10 cellular contexts compared by ENCODE assay signal in the genomic region with DNA sequence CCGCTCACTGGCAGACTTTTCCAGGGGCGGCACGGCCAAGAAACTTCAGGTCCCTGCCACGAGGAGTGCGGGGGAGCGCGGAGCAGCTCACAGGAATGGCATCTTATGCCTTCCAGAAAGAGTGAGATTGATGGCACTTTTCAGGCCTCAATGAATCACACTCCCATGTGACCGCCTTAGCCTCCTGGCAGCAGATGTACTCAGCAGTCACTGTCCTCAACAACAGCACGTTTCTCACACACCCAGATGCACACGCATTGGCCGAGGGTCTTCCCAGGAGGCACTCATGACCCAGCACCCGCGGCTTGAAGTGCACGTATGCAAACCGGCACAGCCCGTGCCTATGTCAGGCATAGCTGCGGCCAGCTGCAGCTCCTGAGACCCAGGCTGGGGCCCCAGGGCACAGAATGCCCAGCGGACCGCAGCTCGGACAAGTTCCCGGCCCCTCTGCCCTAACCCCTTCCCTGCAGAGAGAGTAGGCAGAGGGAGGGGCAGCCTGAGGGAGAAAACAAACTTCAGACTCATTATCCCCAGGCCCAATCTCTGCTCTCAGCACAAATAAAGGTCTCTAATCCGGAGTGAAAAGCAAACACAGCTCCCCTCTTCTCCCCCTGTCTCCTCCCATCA. TPM values are rescaled to one million over a fixed set of nuclear protein-coding genes. Genes with fewer than 3 reads are reported as not detected.
DNase-seq lines count a peak whose midpoint lies in the region; ATAC-seq, FAIRE-seq and TF ChIP-seq lines count a peak whose summit lies in the region.
"Had no signal": no experiment of that assay in that cellular context is flagged by ENCODE, and none has a peak within 500 bp of the region (broad histone marks: within the 10 kb centered on the region; RNA-seq: fewer than 3 reads in every experiment).

No MANE protein-coding gene starts in this region.

- no peak overlapping the region for H3K4me3 ChIP-seq in AG09309 (ENCODE audit: control insufficient read depth, low read depth, low read length)
- H3K4me3 ChIP-seq in bronchial epithelial cell (ENCODE audit: low read depth, low read length), result no peak overlapping the region
- H3K4me3 ChIP-seq in muscle layer of colon (ENCODE audit: low read depth in 1 of 2, low read length in 2 of 2), result peak overlapping the region in 1 of 2 donors; percentile 11
- H3K4me3 ChIP-seq in kidney (ENCODE audit: low read length in 2 of 2), result no peak overlapping the region
- H3K4me3 ChIP-seq: heart right ventricle, K562 had no signal

- no peak for TF ChIP-seq RAD21 in Ishikawa (IDR thresholded peaks at IDR 0.05; ENCODE audit: low read depth)

- TF ChIP-seq CTCF in AG09309 (IDR thresholded peaks at IDR 0.05; ENCODE audit: control insufficient read depth, insufficient read depth, low read depth, low read length, missing control alignments) (peak; percentile 15), bronchial epithelial cell (IDR thresholded peaks at IDR 0.05; ENCODE audit: insufficient read depth, low read length, severe bottlenecking) (no peak), kidney (IDR thresholded peaks at IDR 0.05; ENCODE audit: borderline replicate concordance, extremely low read depth, insufficient read depth) (no peak)

- peak; percentile 64 for DNase-seq in AG09309 (ENCODE audit: low read depth)
- DNase-seq in bronchial epithelial cell (ENCODE audit: low read depth), result peak; percentile 52
- no peak for DNase-seq in kidney
- no peak for DNase-seq in NCI-H2196 treated with DMSO at 0.1 percent for 48 hours (lab: John Stamatoyannopoulos, UW; ENCODE audit: unreplicated experiment)
- DNase-seq in COR-L47 (lab: John Stamatoyannopoulos, UW), result no peak
- DNase-seq: heart right ventricle had no signal

- H3K27me3 ChIP-seq in bronchial epithelial cell (ENCODE audit: control insufficient read depth, insufficient read depth, low read length), result no peaks in the 10 kb centered on the region
- H3K27me3 ChIP-seq in muscle layer of colon (ENCODE audit: control insufficient read depth in 1 of 2, insufficient read depth in 2 of 2, low read length in 2 of 2), result no peaks in the 10 kb centered on the region

- intact Hi-C loops in kidney (cut with DNase I), result no loop called here

- FAIRE-seq in bronchial epithelial cell (lab: Jason Lieb, UNC) (no peak), kidney (lab: Jason Lieb, UNC) (no peak)
- FAIRE-seq: K562 had no signal

- H3K4me1 ChIP-seq in muscle layer of colon (ENCODE audit: insufficient read depth, low read length) (peaks cover 49% of the 10 kb centered on the region), kidney (ENCODE audit: control insufficient read depth in 1 of 2, insufficient read depth in 1 of 2, low read depth in 1 of 2, low read length in 2 of 2) (peaks cover 0 to 7% of the 10 kb centered on the region in 2 donors)
- H3K4me1 ChIP-seq: heart right ventricle had no signal

- H3K9ac ChIP-seq in muscle layer of colon (ENCODE audit: low read length) (no peak overlapping the region), kidney (ENCODE audit: low read length in 2 of 2) (no peak overlapping the region)

- no peak for ATAC-seq in HG02798 (IDR thresholded peaks at IDR 0.05; ENCODE audit: poor library complexity, unreplicated experiment)
- ATAC-seq: K562 had no signal

- peak overlapping the region; percentile 48 for H3K27ac ChIP-seq in muscle layer of colon (ENCODE audit: low read depth, low read length)
- no peak overlapping the region for H3K27ac ChIP-seq in kidney (ENCODE audit: low read depth in 2 of 2, low read length in 2 of 2)
- H3K27ac ChIP-seq: heart right ventricle had no signal

- H3K9me3 ChIP-seq in muscle layer of colon (ENCODE audit: low read length) (no peaks in the 10 kb centered on the region), kidney (ENCODE audit: control insufficient read depth in 1 of 2, low read length in 2 of 2) (no peaks in the 10 kb centered on the region)
- H3K9me3 ChIP-seq: heart right ventricle had no signal

- no peaks in the 10 kb centered on the region for H3K36me3 ChIP-seq in bronchial epithelial cell (ENCODE audit: control insufficient read depth, insufficient read depth, low read length)
- no peaks in the 10 kb centered on the region for H3K36me3 ChIP-seq in muscle layer of colon (ENCODE audit: insufficient read depth, low read length)
- H3K36me3 ChIP-seq in kidney (ENCODE audit: control insufficient read depth in 1 of 2, insufficient read depth in 2 of 2, low read length in 2 of 2), result no peaks in the 10 kb centered on the region
- H3K36me3 ChIP-seq: heart right ventricle had no signal

- TF ChIP-seq EP300 in Ishikawa (IDR thresholded peaks at IDR 0.05; ENCODE audit: borderline replicate concordance), result no peak

TF ChIP-seq in Ishikawa, 13 proteins besides CTCF, POLR2A, EP300 and RAD21:
- TF ChIP-seq, protein P1, sequence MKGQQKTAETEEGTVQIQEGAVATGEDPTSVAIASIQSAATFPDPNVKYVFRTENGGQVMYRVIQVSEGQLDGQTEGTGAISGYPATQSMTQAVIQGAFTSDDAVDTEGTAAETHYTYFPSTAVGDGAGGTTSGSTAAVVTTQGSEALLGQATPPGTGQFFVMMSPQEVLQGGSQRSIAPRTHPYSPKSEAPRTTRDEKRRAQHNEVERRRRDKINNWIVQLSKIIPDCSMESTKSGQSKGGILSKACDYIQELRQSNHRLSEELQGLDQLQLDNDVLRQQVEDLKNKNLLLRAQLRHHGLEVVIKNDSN (IDR thresholded peaks at IDR 0.05), result peak; percentile 41; the same call in 1 of the 2 replicates
- TF ChIP-seq, protein P2, sequence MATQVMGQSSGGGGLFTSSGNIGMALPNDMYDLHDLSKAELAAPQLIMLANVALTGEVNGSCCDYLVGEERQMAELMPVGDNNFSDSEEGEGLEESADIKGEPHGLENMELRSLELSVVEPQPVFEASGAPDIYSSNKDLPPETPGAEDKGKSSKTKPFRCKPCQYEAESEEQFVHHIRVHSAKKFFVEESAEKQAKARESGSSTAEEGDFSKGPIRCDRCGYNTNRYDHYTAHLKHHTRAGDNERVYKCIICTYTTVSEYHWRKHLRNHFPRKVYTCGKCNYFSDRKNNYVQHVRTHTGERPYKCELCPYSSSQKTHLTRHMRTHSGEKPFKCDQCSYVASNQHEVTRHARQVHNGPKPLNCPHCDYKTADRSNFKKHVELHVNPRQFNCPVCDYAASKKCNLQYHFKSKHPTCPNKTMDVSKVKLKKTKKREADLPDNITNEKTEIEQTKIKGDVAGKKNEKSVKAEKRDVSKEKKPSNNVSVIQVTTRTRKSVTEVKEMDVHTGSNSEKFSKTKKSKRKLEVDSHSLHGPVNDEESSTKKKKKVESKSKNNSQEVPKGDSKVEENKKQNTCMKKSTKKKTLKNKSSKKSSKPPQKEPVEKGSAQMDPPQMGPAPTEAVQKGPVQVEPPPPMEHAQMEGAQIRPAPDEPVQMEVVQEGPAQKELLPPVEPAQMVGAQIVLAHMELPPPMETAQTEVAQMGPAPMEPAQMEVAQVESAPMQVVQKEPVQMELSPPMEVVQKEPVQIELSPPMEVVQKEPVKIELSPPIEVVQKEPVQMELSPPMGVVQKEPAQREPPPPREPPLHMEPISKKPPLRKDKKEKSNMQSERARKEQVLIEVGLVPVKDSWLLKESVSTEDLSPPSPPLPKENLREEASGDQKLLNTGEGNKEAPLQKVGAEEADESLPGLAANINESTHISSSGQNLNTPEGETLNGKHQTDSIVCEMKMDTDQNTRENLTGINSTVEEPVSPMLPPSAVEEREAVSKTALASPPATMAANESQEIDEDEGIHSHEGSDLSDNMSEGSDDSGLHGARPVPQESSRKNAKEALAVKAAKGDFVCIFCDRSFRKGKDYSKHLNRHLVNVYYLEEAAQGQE (IDR thresholded peaks at IDR 0.05; ENCODE audit: low read depth), result no peak

RNA-seq across cellular contexts. Expression of gene RPUSD4, which starts 48.3 kb away (rescaled TPM):
- 23.6 and 47.9 TPM in 2 replicates for total RNA-seq in bronchial epithelial cell
- 20.7 TPM for total RNA-seq in kidney
- 13.6 TPM for polyA plus RNA-seq in kidney (ENCODE audit: insufficient read depth, low read depth, low replicate concordance)

RNA-seq across cellular contexts. Expression of gene FAM118B, which starts 48.4 kb away (rescaled TPM):
- total RNA-seq in bronchial epithelial cell (15.5 and 15.8 TPM in 2 replicates), kidney (21.5 TPM)
- polyA plus RNA-seq in kidney (ENCODE audit: insufficient read depth, low read depth, low replicate concordance), result 14.0 TPM

Comparison
In these comparisons a context has a peak if more than half of its experiments do, and no peak if none do; other contexts are left out.
1. DNase-seq: peak in AG09309 (single experiment) and bronchial epithelial cell (single experiment); none in kidney (single experiment), NCI-H2196 treated with DMSO at 0.1 percent for 48 hours (single experiment) and COR-L47 (single experiment).